15 cellular contexts compared by ENCODE assay signal in the genomic region with DNA sequence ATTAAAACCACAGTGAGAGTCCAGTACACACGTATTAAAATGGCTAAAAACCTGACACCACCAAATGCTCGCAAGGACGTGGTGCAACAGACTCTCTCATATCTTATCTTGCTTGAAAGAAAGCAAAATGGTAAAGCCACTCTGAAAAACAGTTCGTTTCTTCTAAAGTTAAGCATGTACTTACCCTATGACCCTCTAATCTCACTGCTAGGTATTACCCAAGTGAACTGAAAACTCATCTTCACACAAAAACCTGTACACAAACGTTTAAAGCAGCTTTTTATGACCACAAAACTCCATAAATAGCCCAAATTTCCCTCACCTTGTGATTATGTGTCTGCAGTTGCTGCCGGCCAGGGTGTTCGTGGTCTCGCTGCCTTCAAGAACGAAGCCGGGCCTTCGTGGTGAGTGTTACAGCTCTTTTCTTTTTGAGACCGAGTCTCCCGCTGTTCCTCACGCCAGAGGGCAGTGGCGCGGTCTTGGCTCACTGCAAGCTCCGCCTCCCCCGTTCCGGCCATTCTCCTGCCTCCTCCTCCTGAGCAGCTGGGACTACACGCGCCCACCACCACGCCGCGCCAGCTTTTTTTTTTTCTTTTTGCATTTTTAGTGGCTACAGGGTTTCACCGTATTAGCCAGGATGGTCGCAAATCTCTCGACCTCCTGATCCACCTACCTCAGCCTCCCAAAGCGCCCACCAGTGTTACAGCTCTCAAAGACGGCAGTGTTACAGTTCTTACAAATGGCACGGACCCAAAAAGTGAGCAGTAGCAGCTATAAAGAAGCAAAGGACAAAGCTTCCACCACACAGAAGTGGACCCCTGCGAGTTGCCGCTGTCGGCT.
DNase-seq lines count a peak whose midpoint lies in the region; ATAC-seq, FAIRE-seq and TF ChIP-seq lines count a peak whose summit lies in the region.
"Had no signal": no experiment of that assay in that cellular context is flagged by ENCODE, and none has a peak within 500 bp of the region (broad histone marks: within the 10 kb centered on the region; RNA-seq: fewer than 3 reads in every experiment).

No MANE protein-coding gene starts in this region.

- no peaks in the 10 kb centered on the region for H3K79me1 ChIP-seq in H1 (ENCODE audit: low read depth, low read length)

- H3K36me3 Mint-ChIP-seq in Caco-2 (ENCODE audit: insufficient read depth, unreplicated experiment) (no peaks in the 10 kb centered on the region), nephron (ENCODE audit: low read depth) (no peaks in the 10 kb centered on the region)
- H3K36me3 Mint-ChIP-seq in activated CD4-positive, alpha-beta memory T cell treated with anti-CD3 and anti-CD28 coated beads for 36 hours: no peaks in the 10 kb centered on the region
- H3K36me3 Mint-ChIP-seq: activated naive CD4-positive, alpha-beta T cell treated with anti-CD3 and anti-CD28 coated beads, Interleukin-2, amount 10 ng/mL, durations not matched to agents 7 days and 5 days had no signal

- H4K91ac ChIP-seq in H1 (replicated peaks; ENCODE audit: insufficient read length, low read length): no peak overlapping the region

- peaks cover 3% of the 10 kb centered on the region for H3K27me3 Mint-ChIP-seq in Caco-2 (ENCODE audit: insufficient read depth, unreplicated experiment)
- H3K27me3 Mint-ChIP-seq in nephron (ENCODE audit: low read depth): no peaks in the 10 kb centered on the region
- H3K27me3 Mint-ChIP-seq in activated CD4-positive, alpha-beta memory T cell treated with anti-CD3 and anti-CD28 coated beads for 36 hours: no peaks in the 10 kb centered on the region
- H3K27me3 Mint-ChIP-seq: activated naive CD4-positive, alpha-beta T cell treated with anti-CD3 and anti-CD28 coated beads, Interleukin-2, amount 10 ng/mL, durations not matched to agents 7 days and 5 days had no signal

- H3K4me2 ChIP-seq in H1 (ENCODE audit: insufficient read depth in 1 of 2, low read depth in 2 of 2, low read length in 2 of 2): peak overlapping the region; percentile 49 to 50

- ATAC-seq in GM19351 (IDR thresholded peaks at IDR 0.05; ENCODE audit: unreplicated experiment): no peak
- ATAC-seq: activated CD8-positive, alpha-beta T cell treated with anti-CD3 and anti-CD28 coated beads, Interleukin-2, amount 10 ng/mL, durations not matched to agents 7 days and 5 days had no signal

- H3K9me3 Mint-ChIP-seq in Caco-2 (ENCODE audit: unreplicated experiment): no peaks in the 10 kb centered on the region
- H3K9me3 Mint-ChIP-seq in nephron: peaks cover 10% of the 10 kb centered on the region
- peaks cover 8% of the 10 kb centered on the region for H3K9me3 Mint-ChIP-seq in activated CD4-positive, alpha-beta memory T cell treated with anti-CD3 and anti-CD28 coated beads for 36 hours

- H3K4me1 ChIP-seq in Caco-2: no peaks in the 10 kb centered on the region
- peaks cover 0 to 3% (median 1%) of the 10 kb centered on the region in 4 experiments; a peak in 3 of 7 replicates for H3K4me1 ChIP-seq in H1 (replicated peaks in 1 of 4; ENCODE audit: control insufficient read depth in 3 of 4, insufficient read depth in 4 of 4, low read length in 3 of 4)

- H3K36me3 ChIP-seq in Caco-2 (ENCODE audit: control insufficient read depth, insufficient read depth, low read length): no peaks in the 10 kb centered on the region
- H3K36me3 ChIP-seq in H1 (ENCODE audit: control insufficient read depth in 2 of 4, insufficient read depth in 4 of 4, low read length in 3 of 4): no peaks in the 10 kb centered on the region

- H2AK5ac ChIP-seq in H1 (ENCODE audit: low read depth, low read length): no peak overlapping the region

- no peak overlapping the region for H3K27ac ChIP-seq in H1 (ENCODE audit: low read depth, low read length)
- H3K27ac ChIP-seq: HL-60 had no signal

- H2BK12ac ChIP-seq in H1 (ENCODE audit: low read depth, low read length): no peak overlapping the region

- no peak overlapping the region for H2BK5ac ChIP-seq in H1 (ENCODE audit: low read depth, low read length)

- peak overlapping the region; percentile 64 for H2BK120ac ChIP-seq in H1 (replicated peaks; ENCODE audit: low read depth, low read length)

- DNase-seq in Caco-2 (peak; percentile 78 to 80), NCI-H146 (lab: John Stamatoyannopoulos, UW) (peak; percentile 8), H1 (ENCODE audit: low read depth in 1 of 2, low spot score in 2 of 2) (peak; percentile 62 to 80), NCI-H748 (lab: John Stamatoyannopoulos, UW; ENCODE audit: unreplicated experiment) (no peak), DMS153 (lab: John Stamatoyannopoulos, UW) (no peak)
- no peak for DNase-seq in activated CD4-positive, alpha-beta memory T cell treated with anti-CD3 and anti-CD28 coated beads for 36 hours
- DNase-seq: activated CD8-positive, alpha-beta T cell treated with anti-CD3 and anti-CD28 coated beads, Interleukin-2, amount 10 ng/mL, durations not matched to agents 7 days and 5 days; activated naive CD4-positive, alpha-beta T cell treated with anti-CD3 and anti-CD28 coated beads, Interleukin-2, amount 10 ng/mL, durations not matched to agents 7 days and 5 days; DMS 273 treated with DMSO at 0.1 percent for 48 hours; stimulated activated CD8-positive, alpha-beta memory T cell treated with anti-CD3 and anti-CD28 coated beads, Interleukin-4, amount 100 ng/mL, for 48 hours had no signal

- TSS peak; percentile 69 for BruUV-seq in Caco-2 (replicated peaks; lab: Mats Ljungman, UMichigan)

- TF ChIP-seq EP300 in H1 (IDR thresholded peaks at IDR 0.05; ENCODE audit: borderline replicate concordance in 1 of 2, low read depth in 2 of 2, low read length in 2 of 2): no peak

- no peak for TF ChIP-seq POLR2A in H1 (IDR thresholded peaks at IDR 0.05; ENCODE audit: control extremely low read depth in 1 of 2, low read depth in 2 of 2, low read length in 2 of 2)

- FAIRE-seq in H1 (lab: Jason Lieb, UNC): peak; percentile 55
- FAIRE-seq: bronchial epithelial cell had no signal

- no peaks in the 10 kb centered on the region for H3K79me2 ChIP-seq in H1 (ENCODE audit: control insufficient read depth in 1 of 2, insufficient read depth in 2 of 2, low read length in 2 of 2)

- TF ChIP-seq CTCF in Caco-2 (IDR thresholded peaks at IDR 0.05; ENCODE audit: insufficient read depth in 1 of 2, low read depth in 1 of 2, low read length in 1 of 2, severe bottlenecking in 1 of 2, unreplicated experiment in 1 of 2): peak; percentile 12 to 47
- peak; percentile 15 to 46 (median 38); a peak in 2 of 4 replicates for TF ChIP-seq CTCF in H1 (IDR thresholded peaks at IDR 0.05; ENCODE audit: control extremely low read depth in 1 of 3, insufficient read depth in 1 of 3, low read depth in 1 of 3, low read length in 3 of 3)
- TF ChIP-seq CTCF in nephron (IDR thresholded peaks at IDR 0.05; ENCODE audit: unreplicated experiment in 3 of 3): peak; percentile 31 to 41 (median 39)

- no peak overlapping the region for H3K27ac Mint-ChIP-seq in Caco-2 (ENCODE audit: unreplicated experiment)
- H3K27ac Mint-ChIP-seq in nephron: peak overlapping the region in 1 of 3 experiments; percentile 31
- H3K27ac Mint-ChIP-seq in activated CD4-positive, alpha-beta memory T cell treated with anti-CD3 and anti-CD28 coated beads for 36 hours: no peak overlapping the region
- H3K27ac Mint-ChIP-seq: activated CD8-positive, alpha-beta T cell treated with anti-CD3 and anti-CD28 coated beads, Interleukin-2, amount 10 ng/mL, durations not matched to agents 7 days and 5 days; activated naive CD4-positive, alpha-beta T cell treated with anti-CD3 and anti-CD28 coated beads, Interleukin-2, amount 10 ng/mL, durations not matched to agents 7 days and 5 days had no signal

- no peak overlapping the region for H2BK20ac ChIP-seq in H1 (ENCODE audit: low read length)

- no peak overlapping the region for H3K4ac ChIP-seq in H1 (replicated peaks; ENCODE audit: insufficient read length, low read depth, low read length)

- H3K9ac ChIP-seq in H1 (replicated peaks in 1 of 4; ENCODE audit: extremely low read depth in 1 of 4, low read depth in 3 of 4, low read length in 3 of 4): no peak overlapping the region; a peak in 1 of 7 replicates

- WGBS in H1 (ENCODE audit: extremely low coverage in 1 of 2, insufficient coverage in 1 of 2, insufficient read length in 1 of 2, insufficient replicate concordance in 2 of 2, low coverage in 1 of 2, low lambda C conversion rate in 2 of 2, missing lambda C conversion rate in 1 of 2), 2 experiments: 42% methylated on average over 33 of the region's 33 CpGs; no CpG with 5 or more reads in 1 of the 2 experiments

- CTCF ChIA-PET in Caco-2 (lab: Charles Lee) (interaction anchor here (0.6 to 1.2 kb wide), 12 partner anchors 12 to 570 kb away, joined by 3 to 12 read pairs (median 3); no protein-coding TSS in a partner anchor), H1 (lab: Charles Lee; ENCODE audit: partially characterized antibody) (interaction anchor here (0.6 to 1.6 kb wide), 12 partner anchors 9 to 567 kb away, joined by 3 to 5 read pairs (median 3); no protein-coding TSS in a partner anchor)
- CTCF ChIA-PET in activated CD4-positive, alpha-beta memory T cell treated with anti-CD3 and anti-CD28 coated beads for 36 hours (lab: Charles Lee): no interaction called here

- H3K27me3 ChIP-seq in Caco-2 (replicated peaks; ENCODE audit: control insufficient read depth, insufficient read depth, low read length) (no peaks in the 10 kb centered on the region), H1 (replicated peaks in 1 of 4; ENCODE audit: control insufficient read depth in 3 of 4, extremely low read depth in 1 of 4, insufficient read depth in 3 of 4, low read length in 3 of 4) (no peaks in the 10 kb centered on the region)

- H4K5ac ChIP-seq in H1 (ENCODE audit: insufficient read length, low read depth, low read length): no peak overlapping the region

- H2AFZ ChIP-seq in H1 (ENCODE audit: low read length): peak overlapping the region; percentile 99

- intact Hi-C loops in Caco-2 (cut with micrococcal nuclease; ENCODE audit: unreplicated experiment): no loop called here
- intact Hi-C loops in activated CD4-positive, alpha-beta memory T cell treated with anti-CD3 and anti-CD28 coated beads for 36 hours (cut with micrococcal nuclease): no loop called here

- H4K20me1 ChIP-seq in H1 (replicated peaks in 1 of 2; ENCODE audit: control insufficient read depth in 1 of 2, insufficient read depth in 2 of 2, low read length in 2 of 2): no peaks in the 10 kb centered on the region

- H3K23ac ChIP-seq in H1 (ENCODE audit: insufficient read length): no peak overlapping the region

- H3K56ac ChIP-seq in H1 (replicated peaks; ENCODE audit: insufficient read length, low read depth, low read length): no peak overlapping the region

- peak overlapping the region; percentile 76 for H3K4me3 Mint-ChIP-seq in Caco-2 (ENCODE audit: unreplicated experiment)
- peak overlapping the region; percentile 63 to 80 (median 74) for H3K4me3 Mint-ChIP-seq in nephron
- H3K4me3 Mint-ChIP-seq in activated CD4-positive, alpha-beta memory T cell treated with anti-CD3 and anti-CD28 coated beads for 36 hours: no peak overlapping the region
- H3K4me3 Mint-ChIP-seq: activated CD8-positive, alpha-beta T cell treated with anti-CD3 and anti-CD28 coated beads, Interleukin-2, amount 10 ng/mL, durations not matched to agents 7 days and 5 days; activated naive CD4-positive, alpha-beta T cell treated with anti-CD3 and anti-CD28 coated beads, Interleukin-2, amount 10 ng/mL, durations not matched to agents 7 days and 5 days had no signal

- H2BK15ac ChIP-seq in H1 (ENCODE audit: low read length): no peak overlapping the region

- no peaks in the 10 kb centered on the region for H3K23me2 ChIP-seq in H1 (ENCODE audit: low read depth, low read length)

- POLR2A ChIA-PET in Caco-2 (lab: Charles Lee) (no interaction called here), H1 (lab: Charles Lee; ENCODE audit: partially characterized antibody) (interaction anchor here (1.2 kb wide), 1 partner anchor 44 kb away, joined by 3 read pairs; no protein-coding TSS in a partner anchor)
- POLR2A ChIA-PET in activated CD4-positive, alpha-beta memory T cell treated with anti-CD3 and anti-CD28 coated beads for 36 hours (lab: Charles Lee): no interaction called here

- H3K4me3 ChIP-seq in Caco-2 (ENCODE audit: low read depth, low read length) (peak overlapping the region; percentile 38), H1 (ENCODE audit: extremely low read depth in 1 of 4, insufficient read depth in 2 of 4, low read depth in 3 of 4, low read length in 4 of 4) (peak overlapping the region in 2 of 4 experiments; percentile 23 to 41; a peak in 4 of 8 replicates)
- H3K4me3 ChIP-seq: lung had no signal

- peaks cover 15% of the 10 kb centered on the region; the same call in 1 of the 2 replicates for H3K9me3 ChIP-seq in Caco-2
- 0 out of 4 replicates have a peak, but pooled peaks cover 0 to 2% of the 10 kb centered on the region in 2 experiments for H3K9me3 ChIP-seq in H1 (ENCODE audit: insufficient read depth in 2 of 2, low read depth in 1 of 2, low read length in 1 of 2)

- TF ChIP-seq RAD21 in H1 (IDR thresholded peaks at IDR 0.05 in 1 of 2, conservative IDR thresholded peaks at IDR 0.05 in 1 of 2; ENCODE audit: low read depth in 2 of 2, low read length in 2 of 2): peak; percentile 24 to 35; a peak in 2 of 4 replicates

- H4K8ac ChIP-seq in H1 (ENCODE audit: extremely low read depth, insufficient read depth, low read length): no peak overlapping the region

- no peaks in the 10 kb centered on the region for H3K4me1 Mint-ChIP-seq in Caco-2 (ENCODE audit: low read depth, unreplicated experiment)
- H3K4me1 Mint-ChIP-seq in nephron: no peaks in the 10 kb centered on the region
- no peaks in the 10 kb centered on the region for H3K4me1 Mint-ChIP-seq in activated CD4-positive, alpha-beta memory T cell treated with anti-CD3 and anti-CD28 coated beads for 36 hours (ENCODE audit: low read depth)
- H3K4me1 Mint-ChIP-seq: activated naive CD4-positive, alpha-beta T cell treated with anti-CD3 and anti-CD28 coated beads, Interleukin-2, amount 10 ng/mL, durations not matched to agents 7 days and 5 days had no signal

- H3K18ac ChIP-seq in H1 (ENCODE audit: extremely low read depth, low read length): 0 out of 2 replicates have a peak overlapping the region, but pooled peaks have one; percentile 51

- H3K14ac ChIP-seq in H1 (ENCODE audit: insufficient read length): no peak overlapping the region

Comparison
In these comparisons a context has a peak if more than half of its experiments do, and no peak if none do; other contexts are left out.
1. DNase-seq: peak in Caco-2 (2 of 2), NCI-H146 (single experiment) and H1 (2 of 2); none in activated CD4-positive, alpha-beta memory T cell treated with anti-CD3 and anti-CD28 coated beads for 36 hours (single experiment), NCI-H748 (single experiment) and DMS153 (single experiment).
2. Peak in every context shown above with its lines, with median percentiles within 50 percentile points of each other: CTCF ChIP-seq.